ENCODE assay signal across 9 cellular contexts in genomic region chr6:2733324-2733723, GRCh38. TPM values are rescaled to one million over a fixed set of nuclear protein-coding genes. Genes with fewer than 3 reads are reported as not detected.
A peak's percentile ranks its signal among the peaks of the same experiment; 100 is the strongest.
DNase-seq lines count a peak whose midpoint lies in the region; ATAC-seq and TF ChIP-seq lines count a peak whose summit lies in the region.
"Had no signal": no experiment of that assay in that cellular context is flagged by ENCODE, and none has a peak within 500 bp of the region (broad histone marks: within the 10 kb centered on the region; RNA-seq: fewer than 3 reads in every experiment).

No MANE protein-coding gene starts in this region.

- no peaks in the 10 kb centered on the region for H3K79me2 ChIP-seq in DOHH2 (ENCODE audit: control insufficient read depth, low read length)
- no peaks in the 10 kb centered on the region for H3K79me2 ChIP-seq in MM.1S (ENCODE audit: low read length)
- no peaks in the 10 kb centered on the region for H3K79me2 ChIP-seq in smooth muscle cell (ENCODE audit: low read depth)

- H3K27me3 Mint-ChIP-seq in natural killer cell (ENCODE audit: low read depth in 2 of 2) (peaks cover 6 to 8% of the 10 kb centered on the region in 2 donors), Calu3 (ENCODE audit: unreplicated experiment) (no peaks in the 10 kb centered on the region)

- H3K9me3 ChIP-seq in DOHH2 (ENCODE audit: control insufficient read depth, insufficient read depth, low read length) (no peaks in the 10 kb centered on the region), MM.1S (replicated peaks; ENCODE audit: insufficient read depth, low read length) (no peaks in the 10 kb centered on the region), smooth muscle cell (replicated peaks; ENCODE audit: low read depth) (no peaks in the 10 kb centered on the region)

- TF ChIP-seq CTCF in DOHH2 (IDR thresholded peaks at IDR 0.05; ENCODE audit: low read depth, low read length, poor library complexity, severe bottlenecking) (no peak), natural killer cell (IDR thresholded peaks at IDR 0.05) (no peak), Calu3 (IDR thresholded peaks at IDR 0.05; ENCODE audit: unreplicated experiment) (no peak), MM.1S (IDR thresholded peaks at IDR 0.05; ENCODE audit: low read length) (no peak), smooth muscle cell (IDR thresholded peaks at IDR 0.05; ENCODE audit: borderline replicate concordance, insufficient read depth, poor library complexity, severe bottlenecking) (no peak)

- peak in 52 of 76 experiments; percentile 17 to 79 (median 44) for DNase-seq in HUDEP-2 (lab: John Stamatoyannopoulos, UW; ENCODE audit: unreplicated experiment in 76 of 76)
- DNase-seq in activated naive CD4-positive, alpha-beta T cell treated with anti-CD3 and anti-CD28 coated beads, Interleukin-2, amount 50 U/mL, for 16 hours = peak; percentile 19
- DNase-seq in natural killer cell = no peak
- no peak for DNase-seq in Calu3
- DNase-seq in MM.1S = no peak
- DNase-seq in smooth muscle cell (lab: John Stamatoyannopoulos, UW; ENCODE audit: unreplicated experiment) = no peak

- 90% methylated on average over 5 of the region's 5 CpGs for whole genome bisulfite sequencing in smooth muscle cell (ENCODE audit: low lambda C conversion rate)

- peaks cover 24% of the 10 kb centered on the region for H3K4me1 ChIP-seq in DOHH2 (ENCODE audit: control insufficient read depth, low read length)
- H3K4me1 ChIP-seq in MM.1S (ENCODE audit: low read length) = no peaks in the 10 kb centered on the region
- no peaks in the 10 kb centered on the region for H3K4me1 ChIP-seq in smooth muscle cell (ENCODE audit: low read depth)

- H3K4me3 Mint-ChIP-seq in natural killer cell = no peak overlapping the region
- H3K4me3 Mint-ChIP-seq in Calu3 (ENCODE audit: low read depth, unreplicated experiment) = no peak overlapping the region
- H3K4me3 Mint-ChIP-seq: activated naive CD4-positive, alpha-beta T cell treated with anti-CD3 and anti-CD28 coated beads, Interleukin-2, amount 50 U/mL, for 24 hours had no signal

- CTCF ChIA-PET in Calu3 (lab: Charles Lee) = interaction anchor here (0.5 kb wide), 1 partner anchor 20 kb away, joined by 4 read pairs; no protein-coding TSS in a partner anchor

- ATAC-seq in GM21381 (IDR thresholded peaks at IDR 0.05; ENCODE audit: unreplicated experiment) (peak; percentile 89), natural killer cell (peak; percentile 90 to 92 (median 90))

- H3K27ac ChIP-seq in DOHH2 (ENCODE audit: low read depth, low read length) = no peak overlapping the region
- no peak overlapping the region for H3K27ac ChIP-seq in MM.1S (ENCODE audit: low read length)
- no peak overlapping the region for H3K27ac ChIP-seq in smooth muscle cell (ENCODE audit: low read depth)

- H3K9ac ChIP-seq in MM.1S (ENCODE audit: low read length) (no peak overlapping the region), smooth muscle cell (ENCODE audit: low read depth) (no peak overlapping the region)

- H3K36me3 ChIP-seq in DOHH2 (ENCODE audit: control insufficient read depth, low read length) (no peaks in the 10 kb centered on the region), MM.1S (replicated peaks; ENCODE audit: insufficient read depth, low read length) (no peaks in the 10 kb centered on the region), smooth muscle cell (ENCODE audit: low read depth) (no peaks in the 10 kb centered on the region)

- H3K27me3 ChIP-seq in DOHH2 (ENCODE audit: control insufficient read depth, low read length) = no peaks in the 10 kb centered on the region
- no peaks in the 10 kb centered on the region for H3K27me3 ChIP-seq in MM.1S (replicated peaks; ENCODE audit: insufficient read depth, low read length)
- H3K27me3 ChIP-seq in smooth muscle cell (ENCODE audit: low read depth) = no peaks in the 10 kb centered on the region

- H3K4me2 ChIP-seq in DOHH2 (ENCODE audit: low read length) = peak overlapping the region; percentile 27
- H3K4me2 ChIP-seq in MM.1S (ENCODE audit: low read depth, low read length) = no peak overlapping the region
- no peak overlapping the region for H3K4me2 ChIP-seq in smooth muscle cell

- H3K4me1 Mint-ChIP-seq in natural killer cell (peaks cover 0 to 4% of the 10 kb centered on the region in 2 donors), Calu3 (ENCODE audit: low read depth, unreplicated experiment) (peaks cover 12% of the 10 kb centered on the region)
- H3K4me1 Mint-ChIP-seq: activated naive CD4-positive, alpha-beta T cell treated with anti-CD3 and anti-CD28 coated beads, Interleukin-2, amount 50 U/mL, for 24 hours had no signal

- H3K36me3 Mint-ChIP-seq in natural killer cell (no peaks in the 10 kb centered on the region), Calu3 (ENCODE audit: insufficient read depth, unreplicated experiment) (no peaks in the 10 kb centered on the region)
- H3K36me3 Mint-ChIP-seq: activated naive CD4-positive, alpha-beta T cell treated with anti-CD3 and anti-CD28 coated beads, Interleukin-2, amount 50 U/mL, for 24 hours had no signal

- H3K9me3 Mint-ChIP-seq in natural killer cell (no peaks in the 10 kb centered on the region), Calu3 (ENCODE audit: low read depth, unreplicated experiment) (no peaks in the 10 kb centered on the region)
- H3K9me3 Mint-ChIP-seq: activated naive CD4-positive, alpha-beta T cell treated with anti-CD3 and anti-CD28 coated beads, Interleukin-2, amount 50 U/mL, for 24 hours had no signal

- BruUV-seq in Calu3 (replicated peaks; lab: Mats Ljungman, UMichigan) = no TSS peak

- H3K9me2 ChIP-seq in DOHH2 (replicated peaks; ENCODE audit: control insufficient read depth, low read length) (no peaks in the 10 kb centered on the region), MM.1S (replicated peaks; ENCODE audit: insufficient read depth, low read length) (no peaks in the 10 kb centered on the region)

- H3K27ac Mint-ChIP-seq in natural killer cell (no peak overlapping the region), Calu3 (ENCODE audit: unreplicated experiment) (no peak overlapping the region)
- H3K27ac Mint-ChIP-seq: activated naive CD4-positive, alpha-beta T cell treated with anti-CD3 and anti-CD28 coated beads, Interleukin-2, amount 50 U/mL, for 24 hours had no signal

- no peak overlapping the region for H3K4me3 ChIP-seq in DOHH2 (ENCODE audit: low read length)
- no peak overlapping the region for H3K4me3 ChIP-seq in MM.1S (ENCODE audit: low read length)
- no peak overlapping the region for H3K4me3 ChIP-seq in smooth muscle cell

- intact Hi-C loops in natural killer cell (cut with micrococcal nuclease) (no loop called here), Calu3 (cut with micrococcal nuclease; ENCODE audit: unreplicated experiment) (loop anchor here (10.0 kb wide), 1 partner anchor 321 kb away; no protein-coding TSS in a partner anchor)

- H2AFZ ChIP-seq in MM.1S (ENCODE audit: low read length) (no peak overlapping the region), smooth muscle cell (ENCODE audit: low read depth) (no peak overlapping the region)

- H4K20me1 ChIP-seq in DOHH2 (ENCODE audit: control insufficient read depth, insufficient read depth, low read depth, low read length) (no peaks in the 10 kb centered on the region), MM.1S (ENCODE audit: insufficient read depth, low read length) (no peaks in the 10 kb centered on the region), smooth muscle cell (ENCODE audit: low read depth) (no peaks in the 10 kb centered on the region)

- H3F3A ChIP-seq in DOHH2 (ENCODE audit: control insufficient read depth, insufficient read depth) (no peaks in the 10 kb centered on the region), MM.1S (ENCODE audit: insufficient read depth, low read length) (no peaks in the 10 kb centered on the region), smooth muscle cell (ENCODE audit: low read depth) (no peaks in the 10 kb centered on the region)

RNA-seq across cellular contexts. Expression of gene MYLK4, which starts 17.4 kb away (rescaled TPM):
- total RNA-seq in natural killer cell (1 to 10 TPM in 1 of 3 donors, under 1 TPM in 2; 0.45 to 1.1 (median 0.88) TPM), Calu3 (2022) (0.73 TPM in 2 replicates), smooth muscle cell (0.90 and 0.99 TPM in 2 replicates)
- polyA plus RNA-seq in smooth muscle cell = 0.21 TPM in 1 of 2 replicates, not detected in the other

RNA-seq across cellular contexts. Expression of gene WRNIP1, which starts 31.9 kb away (rescaled TPM):
- total RNA-seq in natural killer cell = 10 to 100 TPM; 27.9 to 34.8 (median 30.5) TPM
- 36.9 and 41.4 TPM in 2 replicates for total RNA-seq in Calu3 (2022)
- total RNA-seq in smooth muscle cell = 20.0 and 27.0 TPM in 2 replicates
- 29.6 and 33.8 TPM in 2 replicates for polyA plus RNA-seq in smooth muscle cell

Comparison
In these comparisons a context has a peak if more than half of its experiments do, and no peak if none do; other contexts are left out.
1. DNase-seq: peak in HUDEP-2 (52 of 76) and activated naive CD4-positive, alpha-beta T cell treated with anti-CD3 and anti-CD28 coated beads, Interleukin-2, amount 50 U/mL, for 16 hours (single experiment); none in natural killer cell (single experiment), Calu3 (single experiment), MM.1S (single experiment) and smooth muscle cell (single experiment).